Comparison of ENCODE assay signal across 11 cellular contexts in genomic region chr13:78382481-78382880, GRCh38.
"Had no signal": no experiment of that assay in that cellular context is flagged by ENCODE, and none has a peak within 500 bp of the region (broad histone marks: within the 10 kb centered on the region; RNA-seq: fewer than 3 reads in every experiment).

No MANE protein-coding gene starts in this region.

- ATAC-seq: body of pancreas; naive thymus-derived CD4-positive, alpha-beta T cell; right lobe of liver; stimulated activated effector memory CD8-positive, alpha-beta T cell treated with anti-CD3 and anti-CD28 coated beads, Interleukin-12 subunit alpha, Interleukin-12 subunit beta, amount 100 ng/mL, for 72 hours had no signal

- DNase-seq: activated effector memory CD4-positive, alpha-beta T cell treated with Interleukin-2 at 50 U/mL for 16 hours; activated T-cell treated with anti-CD3 and anti-CD28 coated beads, Interleukin-2, amount 50 U/mL, for 1 hour; amniotic stem cell; body of pancreas; dermis blood vessel endothelial cell; kidney glomerular epithelial cell; naive thymus-derived CD4-positive, alpha-beta T cell; right lobe of liver; tibial artery; uterus had no signal
